Comparison of ENCODE assay signal across 15 cellular contexts in genomic region chr3:130843441-130843840, GRCh38.
"Had no signal": no experiment of that assay in that cellular context is flagged by ENCODE, and none has a peak within 500 bp of the region (broad histone marks: within the 10 kb centered on the region; RNA-seq: fewer than 3 reads in every experiment).

No MANE protein-coding gene starts in this region.

- H3K27ac ChIP-seq: brain microvascular endothelial cell, tibial nerve had no signal

- H3K4me3 ChIP-seq: smooth muscle cell, tibial nerve had no signal

- H3K36me3 Mint-ChIP-seq: activated naive CD8-positive, alpha-beta T cell; stimulated activated effector memory CD8-positive, alpha-beta T cell treated with anti-CD3 and anti-CD28 coated beads, Interleukin-12 subunit alpha, Interleukin-12 subunit beta, amount 100 ng/mL, for 72 hours had no signal

- H3K27me3 ChIP-seq: brain microvascular endothelial cell, tibial nerve had no signal

- H3K9me3 ChIP-seq: tibial nerve had no signal

- DNase-seq: activated CD4-positive, alpha-beta T cell treated with anti-CD3 and anti-CD28 coated beads, Interleukin-2, amount 10 ng/mL, durations not matched to agents 7 days and 5 days; activated CD4-positive, CD25-positive, alpha-beta regulatory T cell; activated effector memory CD4-positive, alpha-beta T cell treated with anti-CD3 and anti-CD28 coated beads, Interleukin-2, amount 50 U/mL, for 16 hours; activated T-cell treated with anti-CD3 and anti-CD28 coated beads, Interleukin-2, amount 50 U/mL, for 24 hours; brain microvascular endothelial cell; endodermal cell; erythroblast; mesenchymal stem cell; nephron progenitor cell had no signal

- H3K9me3 Mint-ChIP-seq: activated CD4-positive, alpha-beta T cell treated with anti-CD3 and anti-CD28 coated beads, Interleukin-2, amount 10 ng/mL, durations not matched to agents 7 days and 5 days; activated T-cell treated with anti-CD3 and anti-CD28 coated beads, Interleukin-2, amount 50 U/mL, for 24 hours; endodermal cell; nephron progenitor cell; stimulated activated effector memory CD8-positive, alpha-beta T cell treated with anti-CD3 and anti-CD28 coated beads, Interleukin-12 subunit alpha, Interleukin-12 subunit beta, amount 100 ng/mL, for 72 hours; T-helper 1 cell treated with Interleukin-12 subunit alpha and Interleukin-12 subunit beta and Interleukin-4 antibody, amounts not matched to agents 30 μg/mL and 1 μg/mL, for 36 hours had no signal

- H3K27ac Mint-ChIP-seq: activated CD4-positive, alpha-beta T cell treated with anti-CD3 and anti-CD28 coated beads, Interleukin-2, amount 10 ng/mL, durations not matched to agents 7 days and 5 days; activated naive CD8-positive, alpha-beta T cell; activated T-cell treated with anti-CD3 and anti-CD28 coated beads, Interleukin-2, amount 50 U/mL, for 24 hours; endodermal cell; nephron progenitor cell; stimulated activated effector memory CD8-positive, alpha-beta T cell treated with anti-CD3 and anti-CD28 coated beads, Interleukin-12 subunit alpha, Interleukin-12 subunit beta, amount 100 ng/mL, for 72 hours; T-helper 1 cell treated with Interleukin-12 subunit alpha and Interleukin-12 subunit beta and Interleukin-4 antibody, amounts not matched to agents 30 μg/mL and 1 μg/mL, for 36 hours had no signal

- H3K4me3 Mint-ChIP-seq: activated CD4-positive, alpha-beta T cell treated with anti-CD3 and anti-CD28 coated beads, Interleukin-2, amount 10 ng/mL, durations not matched to agents 7 days and 5 days; activated naive CD8-positive, alpha-beta T cell; activated T-cell treated with anti-CD3 and anti-CD28 coated beads, Interleukin-2, amount 50 U/mL, for 24 hours; endodermal cell; nephron progenitor cell; stimulated activated effector memory CD8-positive, alpha-beta T cell treated with anti-CD3 and anti-CD28 coated beads, Interleukin-12 subunit alpha, Interleukin-12 subunit beta, amount 100 ng/mL, for 72 hours; T-helper 1 cell treated with Interleukin-12 subunit alpha and Interleukin-12 subunit beta and Interleukin-4 antibody, amounts not matched to agents 30 μg/mL and 1 μg/mL, for 36 hours had no signal

- H3K4me1 Mint-ChIP-seq: activated CD4-positive, alpha-beta T cell treated with anti-CD3 and anti-CD28 coated beads, Interleukin-2, amount 10 ng/mL, durations not matched to agents 7 days and 5 days; nephron progenitor cell; stimulated activated effector memory CD8-positive, alpha-beta T cell treated with anti-CD3 and anti-CD28 coated beads, Interleukin-12 subunit alpha, Interleukin-12 subunit beta, amount 100 ng/mL, for 72 hours had no signal

- ATAC-seq: left lobe of liver; stimulated activated effector memory CD8-positive, alpha-beta T cell treated with anti-CD3 and anti-CD28 coated beads, Interleukin-12 subunit alpha, Interleukin-12 subunit beta, amount 100 ng/mL, for 72 hours had no signal

- H3K27me3 Mint-ChIP-seq: activated CD4-positive, alpha-beta T cell treated with anti-CD3 and anti-CD28 coated beads, Interleukin-2, amount 10 ng/mL, durations not matched to agents 7 days and 5 days; activated T-cell treated with anti-CD3 and anti-CD28 coated beads, Interleukin-2, amount 50 U/mL, for 24 hours had no signal
